ENCODE assay signal across 1 cellular context in the genomic region with DNA sequence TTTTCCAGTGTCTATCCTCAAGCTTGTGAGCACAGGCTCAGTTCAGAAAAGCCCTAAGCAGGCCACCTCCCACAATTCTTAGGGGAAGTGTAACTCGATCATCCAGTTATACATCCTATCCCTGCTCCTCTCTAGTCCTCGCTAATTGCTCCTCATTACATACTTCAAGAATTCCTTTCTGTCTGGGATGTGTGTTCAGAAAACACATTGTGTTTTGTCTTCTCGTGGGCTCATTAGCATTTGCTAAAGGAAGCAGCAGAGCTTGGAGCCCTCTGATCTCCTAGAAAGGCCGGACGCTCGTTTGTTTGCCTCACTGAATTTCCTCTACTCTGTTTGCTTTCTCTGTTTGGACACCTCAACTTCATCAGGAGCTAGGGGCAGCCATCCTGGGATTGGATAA.
TF ChIP-seq lines count a peak whose summit lies in the region.

No MANE protein-coding gene starts in this region.

TF ChIP-seq in H1, 55 proteins besides CTCF, POLR2A, EP300 and RAD21 (continued from another document):
- TF ChIP-seq, protein P1, sequence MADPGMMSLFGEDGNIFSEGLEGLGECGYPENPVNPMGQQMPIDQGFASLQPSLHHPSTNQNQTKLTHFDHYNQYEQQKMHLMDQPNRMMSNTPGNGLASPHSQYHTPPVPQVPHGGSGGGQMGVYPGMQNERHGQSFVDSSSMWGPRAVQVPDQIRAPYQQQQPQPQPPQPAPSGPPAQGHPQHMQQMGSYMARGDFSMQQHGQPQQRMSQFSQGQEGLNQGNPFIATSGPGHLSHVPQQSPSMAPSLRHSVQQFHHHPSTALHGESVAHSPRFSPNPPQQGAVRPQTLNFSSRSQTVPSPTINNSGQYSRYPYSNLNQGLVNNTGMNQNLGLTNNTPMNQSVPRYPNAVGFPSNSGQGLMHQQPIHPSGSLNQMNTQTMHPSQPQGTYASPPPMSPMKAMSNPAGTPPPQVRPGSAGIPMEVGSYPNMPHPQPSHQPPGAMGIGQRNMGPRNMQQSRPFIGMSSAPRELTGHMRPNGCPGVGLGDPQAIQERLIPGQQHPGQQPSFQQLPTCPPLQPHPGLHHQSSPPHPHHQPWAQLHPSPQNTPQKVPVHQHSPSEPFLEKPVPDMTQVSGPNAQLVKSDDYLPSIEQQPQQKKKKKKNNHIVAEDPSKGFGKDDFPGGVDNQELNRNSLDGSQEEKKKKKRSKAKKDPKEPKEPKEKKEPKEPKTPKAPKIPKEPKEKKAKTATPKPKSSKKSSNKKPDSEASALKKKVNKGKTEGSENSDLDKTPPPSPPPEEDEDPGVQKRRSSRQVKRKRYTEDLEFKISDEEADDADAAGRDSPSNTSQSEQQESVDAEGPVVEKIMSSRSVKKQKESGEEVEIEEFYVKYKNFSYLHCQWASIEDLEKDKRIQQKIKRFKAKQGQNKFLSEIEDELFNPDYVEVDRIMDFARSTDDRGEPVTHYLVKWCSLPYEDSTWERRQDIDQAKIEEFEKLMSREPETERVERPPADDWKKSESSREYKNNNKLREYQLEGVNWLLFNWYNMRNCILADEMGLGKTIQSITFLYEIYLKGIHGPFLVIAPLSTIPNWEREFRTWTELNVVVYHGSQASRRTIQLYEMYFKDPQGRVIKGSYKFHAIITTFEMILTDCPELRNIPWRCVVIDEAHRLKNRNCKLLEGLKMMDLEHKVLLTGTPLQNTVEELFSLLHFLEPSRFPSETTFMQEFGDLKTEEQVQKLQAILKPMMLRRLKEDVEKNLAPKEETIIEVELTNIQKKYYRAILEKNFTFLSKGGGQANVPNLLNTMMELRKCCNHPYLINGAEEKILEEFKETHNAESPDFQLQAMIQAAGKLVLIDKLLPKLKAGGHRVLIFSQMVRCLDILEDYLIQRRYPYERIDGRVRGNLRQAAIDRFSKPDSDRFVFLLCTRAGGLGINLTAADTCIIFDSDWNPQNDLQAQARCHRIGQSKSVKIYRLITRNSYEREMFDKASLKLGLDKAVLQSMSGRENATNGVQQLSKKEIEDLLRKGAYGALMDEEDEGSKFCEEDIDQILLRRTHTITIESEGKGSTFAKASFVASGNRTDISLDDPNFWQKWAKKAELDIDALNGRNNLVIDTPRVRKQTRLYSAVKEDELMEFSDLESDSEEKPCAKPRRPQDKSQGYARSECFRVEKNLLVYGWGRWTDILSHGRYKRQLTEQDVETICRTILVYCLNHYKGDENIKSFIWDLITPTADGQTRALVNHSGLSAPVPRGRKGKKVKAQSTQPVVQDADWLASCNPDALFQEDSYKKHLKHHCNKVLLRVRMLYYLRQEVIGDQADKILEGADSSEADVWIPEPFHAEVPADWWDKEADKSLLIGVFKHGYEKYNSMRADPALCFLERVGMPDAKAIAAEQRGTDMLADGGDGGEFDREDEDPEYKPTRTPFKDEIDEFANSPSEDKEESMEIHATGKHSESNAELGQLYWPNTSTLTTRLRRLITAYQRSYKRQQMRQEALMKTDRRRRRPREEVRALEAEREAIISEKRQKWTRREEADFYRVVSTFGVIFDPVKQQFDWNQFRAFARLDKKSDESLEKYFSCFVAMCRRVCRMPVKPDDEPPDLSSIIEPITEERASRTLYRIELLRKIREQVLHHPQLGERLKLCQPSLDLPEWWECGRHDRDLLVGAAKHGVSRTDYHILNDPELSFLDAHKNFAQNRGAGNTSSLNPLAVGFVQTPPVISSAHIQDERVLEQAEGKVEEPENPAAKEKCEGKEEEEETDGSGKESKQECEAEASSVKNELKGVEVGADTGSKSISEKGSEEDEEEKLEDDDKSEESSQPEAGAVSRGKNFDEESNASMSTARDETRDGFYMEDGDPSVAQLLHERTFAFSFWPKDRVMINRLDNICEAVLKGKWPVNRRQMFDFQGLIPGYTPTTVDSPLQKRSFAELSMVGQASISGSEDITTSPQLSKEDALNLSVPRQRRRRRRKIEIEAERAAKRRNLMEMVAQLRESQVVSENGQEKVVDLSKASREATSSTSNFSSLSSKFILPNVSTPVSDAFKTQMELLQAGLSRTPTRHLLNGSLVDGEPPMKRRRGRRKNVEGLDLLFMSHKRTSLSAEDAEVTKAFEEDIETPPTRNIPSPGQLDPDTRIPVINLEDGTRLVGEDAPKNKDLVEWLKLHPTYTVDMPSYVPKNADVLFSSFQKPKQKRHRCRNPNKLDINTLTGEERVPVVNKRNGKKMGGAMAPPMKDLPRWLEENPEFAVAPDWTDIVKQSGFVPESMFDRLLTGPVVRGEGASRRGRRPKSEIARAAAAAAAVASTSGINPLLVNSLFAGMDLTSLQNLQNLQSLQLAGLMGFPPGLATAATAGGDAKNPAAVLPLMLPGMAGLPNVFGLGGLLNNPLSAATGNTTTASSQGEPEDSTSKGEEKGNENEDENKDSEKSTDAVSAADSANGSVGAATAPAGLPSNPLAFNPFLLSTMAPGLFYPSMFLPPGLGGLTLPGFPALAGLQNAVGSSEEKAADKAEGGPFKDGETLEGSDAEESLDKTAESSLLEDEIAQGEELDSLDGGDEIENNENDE (IDR thresholded peaks at IDR 0.05; ENCODE audit: insufficient replicate concordance, low read length) = no peak
- TF ChIP-seq POU5F1 (IDR thresholded peaks at IDR 0.05; ENCODE audit: low read depth, low read length) = no peak
- no peak for TF ChIP-seq SIN3A (conservative IDR thresholded peaks at IDR 0.05 in 1 of 2, IDR thresholded peaks at IDR 0.05 in 1 of 2; ENCODE audit: low read depth in 1 of 2, low read length in 2 of 2)
- no peak for TF ChIP-seq SP1 (IDR thresholded peaks at IDR 0.05; ENCODE audit: low read depth, low read length)
- TF ChIP-seq EZH2 (IDR thresholded peaks at IDR 0.05; ENCODE audit: low read depth, low read length, severe bottlenecking) = no peak
- TF ChIP-seq, protein P2, sequence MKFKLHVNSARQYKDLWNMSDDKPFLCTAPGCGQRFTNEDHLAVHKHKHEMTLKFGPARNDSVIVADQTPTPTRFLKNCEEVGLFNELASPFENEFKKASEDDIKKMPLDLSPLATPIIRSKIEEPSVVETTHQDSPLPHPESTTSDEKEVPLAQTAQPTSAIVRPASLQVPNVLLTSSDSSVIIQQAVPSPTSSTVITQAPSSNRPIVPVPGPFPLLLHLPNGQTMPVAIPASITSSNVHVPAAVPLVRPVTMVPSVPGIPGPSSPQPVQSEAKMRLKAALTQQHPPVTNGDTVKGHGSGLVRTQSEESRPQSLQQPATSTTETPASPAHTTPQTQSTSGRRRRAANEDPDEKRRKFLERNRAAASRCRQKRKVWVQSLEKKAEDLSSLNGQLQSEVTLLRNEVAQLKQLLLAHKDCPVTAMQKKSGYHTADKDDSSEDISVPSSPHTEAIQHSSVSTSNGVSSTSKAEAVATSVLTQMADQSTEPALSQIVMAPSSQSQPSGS (IDR thresholded peaks at IDR 0.05; ENCODE audit: low read length) = no peak
- TF ChIP-seq, protein P3, sequence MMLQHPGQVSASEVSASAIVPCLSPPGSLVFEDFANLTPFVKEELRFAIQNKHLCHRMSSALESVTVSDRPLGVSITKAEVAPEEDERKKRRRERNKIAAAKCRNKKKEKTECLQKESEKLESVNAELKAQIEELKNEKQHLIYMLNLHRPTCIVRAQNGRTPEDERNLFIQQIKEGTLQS (IDR thresholded peaks at IDR 0.05; ENCODE audit: insufficient read depth, low read depth, low read length) = no peak
- no peak for TF ChIP-seq SP4 (IDR thresholded peaks at IDR 0.05; ENCODE audit: low read length)
- TF ChIP-seq SIX5 (IDR thresholded peaks at IDR 0.05; ENCODE audit: low read depth, low read length) = no peak
TF ChIP-seq in H1: peak in this region for 0.
